In the genomic region with DNA sequence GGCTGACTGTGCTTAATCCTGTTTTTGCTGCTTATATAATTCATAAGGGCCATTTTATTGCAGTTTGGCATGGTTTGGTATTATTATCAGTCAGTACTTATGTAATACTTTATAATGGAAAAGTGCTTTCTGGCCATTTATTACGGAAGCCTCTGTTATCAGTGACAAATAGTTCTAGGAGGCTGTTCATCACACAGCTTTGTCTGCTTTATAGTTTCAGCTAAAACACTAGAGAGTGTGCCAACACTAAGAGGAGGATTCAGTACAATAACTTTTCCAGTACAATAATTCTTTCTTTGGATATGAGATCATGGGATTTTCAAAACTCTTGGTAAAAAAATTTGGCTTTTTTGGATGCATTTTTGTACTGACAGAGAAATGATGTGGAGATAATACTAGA, we compare ENCODE assay signal across 15 cellular contexts.
"Had no signal": no experiment of that assay in that cellular context is flagged by ENCODE, and none has a peak within 500 bp of the region (broad histone marks: within the 10 kb centered on the region; RNA-seq: fewer than 3 reads in every experiment).

No MANE protein-coding gene starts in this region.

- ATAC-seq: esophagus mucosa, left lobe of liver, WTC11 had no signal

- H3K27me3 ChIP-seq: ovary, tibial artery had no signal

- DNase-seq: activated CD4-positive, alpha-beta memory T cell treated with anti-CD3 and anti-CD28 coated beads for 36 hours; activated CD4-positive, alpha-beta T cell treated with anti-CD3 and anti-CD28 coated beads for 4 hours; activated naive CD4-positive, alpha-beta T cell treated with Interleukin-2 at 50 U/mL for 16 hours; activated naive CD8-positive, alpha-beta T cell treated with anti-CD3 and anti-CD28 coated beads, Interleukin-2, amount 10 ng/mL, durations not matched to agents 7 days and 5 days; activated T-cell treated with anti-CD3 and anti-CD28 coated beads for 4 hours; anterior cingulate cortex; effector CD8-positive, alpha-beta T cell; foreskin fibroblast; ovary; stimulated activated CD8-positive, alpha-beta memory T cell treated with anti-CD3 and anti-CD28 coated beads, Interleukin-4, amount 100 ng/mL, for 48 hours; stimulated activated naive CD4-positive, alpha-beta T cell treated with Interleukin-2 at 50 U/mL for 16 hours; tibial artery had no signal

- H3K36me3 ChIP-seq: ovary, tibial artery had no signal

- H3K4me3 ChIP-seq: ovary, tibial artery had no signal

- H3K4me1 ChIP-seq: tibial artery had no signal

- H3K27ac ChIP-seq: tibial artery had no signal

- H3K9me3 ChIP-seq: ovary, tibial artery had no signal
